8 cellular contexts compared by ENCODE assay signal in the genomic region with DNA sequence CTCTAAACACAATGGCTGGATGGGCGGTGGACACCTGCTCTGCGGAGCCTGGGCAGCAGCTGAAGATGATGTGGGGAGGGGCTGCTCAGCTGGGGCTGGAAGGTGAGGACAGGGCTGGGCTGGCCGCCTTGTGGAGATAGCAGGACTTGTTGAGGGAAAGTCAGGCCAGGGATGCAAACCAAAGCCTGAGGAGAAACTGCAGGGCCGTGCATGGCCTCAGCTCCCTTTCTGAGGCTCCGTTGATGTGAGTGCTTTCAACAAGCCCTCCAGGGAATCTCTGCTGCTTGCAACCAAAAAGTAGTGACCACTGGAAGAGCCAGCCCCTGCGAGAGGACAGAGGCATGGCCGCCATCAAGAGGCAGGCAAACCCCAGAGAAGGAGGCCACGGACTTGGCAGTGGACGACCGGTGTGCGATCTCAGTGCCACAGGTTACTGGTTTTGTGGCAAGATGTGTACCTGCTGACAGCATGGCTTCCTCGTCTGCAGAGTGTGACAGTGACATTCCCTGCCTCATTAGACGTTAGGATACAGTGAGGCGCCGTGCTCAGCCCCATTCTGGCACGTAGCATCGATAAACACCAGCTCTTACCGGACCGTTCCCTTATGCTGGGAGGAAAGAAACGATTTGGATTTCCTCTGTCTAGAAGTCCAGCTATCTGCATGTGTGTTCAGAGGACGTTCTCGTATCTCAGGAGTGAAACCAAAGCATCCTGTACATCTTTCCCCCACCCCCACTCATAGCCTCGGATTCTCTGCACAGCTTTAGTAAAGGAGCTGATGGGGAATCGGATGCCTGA. TPM values are rescaled to one million over a fixed set of nuclear protein-coding genes. Genes with fewer than 3 reads are reported as not detected.
DNase-seq lines count a peak whose midpoint lies in the region; ATAC-seq and TF ChIP-seq lines count a peak whose summit lies in the region.

No MANE protein-coding gene starts in this region.

- CTCF ChIA-PET in GM10248 (lab: Yijun Ruan, JAX): interaction anchor here (0.7 to 4.6 kb wide), 31 partner anchors 9 to 909 kb away, joined by 3 to 87 read pairs (median 4); partner anchors contain the start of gene TBP

- no peak for DNase-seq in NB4 (ENCODE audit: low read depth)
- no peak for DNase-seq in chondrocyte (ENCODE audit: low spot score)
- DNase-seq in natural killer cell: no peak
- no peak for DNase-seq in GM10248 (ENCODE audit: extremely low spot score)
- DNase-seq in SW 1271 (lab: John Stamatoyannopoulos, UW): no peak

- intact Hi-C loops in natural killer cell (cut with micrococcal nuclease): no loop called here

- peak overlapping the region; percentile 43 for H3K27ac ChIP-seq in C4-2B

- H3K4me3 Mint-ChIP-seq in chondrocyte (ENCODE audit: unreplicated experiment) (peak overlapping the region; percentile 75), natural killer cell (peak overlapping the region; percentile 84)

- H3K27ac Mint-ChIP-seq in chondrocyte (ENCODE audit: unreplicated experiment) (no peak overlapping the region), natural killer cell (no peak overlapping the region)

- H3K4me3 ChIP-seq in NB4 (ENCODE audit: low read depth, low read length): peak overlapping the region; percentile 40

- no peak for ATAC-seq in natural killer cell
- ATAC-seq in HG03565 (IDR thresholded peaks at IDR 0.05; ENCODE audit: unreplicated experiment): no peak
- no peak for ATAC-seq in HG03469 (IDR thresholded peaks at IDR 0.05; ENCODE audit: unreplicated experiment)

- POLR2A ChIA-PET in GM10248 (lab: Yijun Ruan, JAX): no interaction called here

- no peaks in the 10 kb centered on the region for H3K27me3 Mint-ChIP-seq in chondrocyte (ENCODE audit: low read depth)
- peaks cover 37 to 40% of the 10 kb centered on the region in 2 donors for H3K27me3 Mint-ChIP-seq in natural killer cell (ENCODE audit: low read depth in 2 of 2)

- H3K4me1 Mint-ChIP-seq in chondrocyte (ENCODE audit: low read depth) (peaks cover 27% of the 10 kb centered on the region), natural killer cell (peaks cover 15 to 18% of the 10 kb centered on the region in 2 donors)

- no peak for TF ChIP-seq POLR2A in NB4 (IDR thresholded peaks at IDR 0.05; ENCODE audit: extremely low read depth, insufficient read length)

- H3K9me3 Mint-ChIP-seq in chondrocyte (ENCODE audit: low read depth): no peaks in the 10 kb centered on the region
- no peaks in the 10 kb centered on the region for H3K9me3 Mint-ChIP-seq in natural killer cell

- TF ChIP-seq CTCF in C4-2B (conservative IDR thresholded peaks at IDR 0.05) (no peak), NB4 (IDR thresholded peaks at IDR 0.05; ENCODE audit: low read depth, low read length) (no peak), chondrocyte (IDR thresholded peaks at IDR 0.05) (no peak), natural killer cell (IDR thresholded peaks at IDR 0.05) (no peak), GM10248 (IDR thresholded peaks at IDR 0.05; ENCODE audit: control extremely low read depth, extremely low read depth, low read depth, missing control alignments) (no peak)

- H3K36me3 Mint-ChIP-seq in chondrocyte (ENCODE audit: low read depth) (no peaks in the 10 kb centered on the region), natural killer cell (no peaks in the 10 kb centered on the region)

RNA-seq across cellular contexts. Expression of gene ERMARD, which starts 37.9 kb away (rescaled TPM):
- total RNA-seq in chondrocyte: 26.1 to 35.2 TPM (median 27.4 TPM) in 3 replicates
- 10 to 100 TPM; 33.9 to 42.2 (median 36.4) TPM for total RNA-seq in natural killer cell

RNA-seq across cellular contexts. Expression of gene DYNLT2, which starts 38.0 kb away (rescaled TPM):
- total RNA-seq in chondrocyte: 0.64 to 1.4 TPM (median 0.85 TPM) in 3 replicates
- 1 to 10 TPM; 4.0 to 6.8 (median 5.3) TPM for total RNA-seq in natural killer cell
